16 cellular contexts compared by ENCODE assay signal in genomic region chr20:62480318-62480717, GRCh38.
DNase-seq lines count a peak whose midpoint lies in the region; ATAC-seq and TF ChIP-seq lines count a peak whose summit lies in the region.
"Had no signal": no experiment of that assay in that cellular context is flagged by ENCODE, and none has a peak within 500 bp of the region (broad histone marks: within the 10 kb centered on the region; RNA-seq: fewer than 3 reads in every experiment).

No MANE protein-coding gene starts in this region.

- H3K4me3 ChIP-seq in BLaER1 (no peak overlapping the region), NB4 (ENCODE audit: low read depth, low read length) (no peak overlapping the region)
- H3K4me3 ChIP-seq: A549, GM23338 had no signal

- H4K20me1 ChIP-seq in BLaER1 = peaks cover 69% of the 10 kb centered on the region

- H3K27me3 ChIP-seq in BLaER1 = peaks cover 97% of the 10 kb centered on the region

- H3K36me3 ChIP-seq in BLaER1 = no peaks in the 10 kb centered on the region

- DNase-seq in NB4 (ENCODE audit: low read depth) = peak; percentile 33
- peak; percentile 50 for DNase-seq in OCI-M1 (lab: John Stamatoyannopoulos, UW)
- DNase-seq in erythroblast (lab: John Stamatoyannopoulos, UW) = peak; percentile 62 to 69
- no peak for DNase-seq in activated CD4-positive, alpha-beta T cell treated with anti-CD3 and anti-CD28 coated beads for 4 hours
- DNase-seq: CD4-positive, alpha-beta T cell; KBM-7; NCI-H1092; NCI-H2029 treated with DMSO at 0.1 percent for 48 hours; NCI-H446 treated with DMSO at 0.1 percent for 48 hours; NCI-H748 treated with DMSO at 0.1 percent for 48 hours; SHP77 treated with DMSO at 0.1 percent for 48 hours had no signal

- TF ChIP-seq POLR2A in NB4 (IDR thresholded peaks at IDR 0.05; ENCODE audit: extremely low read depth, insufficient read length) (no peak), erythroblast (IDR thresholded peaks at IDR 0.05; ENCODE audit: low read length) (peak; percentile 58)

- peaks cover 72% of the 10 kb centered on the region for H3K4me1 ChIP-seq in BLaER1

- TF ChIP-seq CTCF in NB4 (IDR thresholded peaks at IDR 0.05; ENCODE audit: low read depth, low read length) = no peak

- H3K9me3 ChIP-seq in BLaER1 = no peaks in the 10 kb centered on the region
- H3K9me3 ChIP-seq: A549 had no signal

- no peak overlapping the region for H3K9ac ChIP-seq in BLaER1

- peak overlapping the region; percentile 90 for H3K4me2 ChIP-seq in BLaER1
- H3K4me2 ChIP-seq: A549, GM23338 had no signal

- ATAC-seq in GM21717 (IDR thresholded peaks at IDR 0.05; ENCODE audit: unreplicated experiment) (no peak), GM21825 (IDR thresholded peaks at IDR 0.05; ENCODE audit: unreplicated experiment) (no peak)
- ATAC-seq: A549, GM23338 had no signal

- no peak overlapping the region for H3K27ac ChIP-seq in BLaER1
- H3K27ac ChIP-seq: A549 had no signal

Comparison
In these comparisons a context has a peak if more than half of its experiments do, and no peak if none do; other contexts are left out.
1. DNase-seq: peak in NB4 (single experiment), OCI-M1 (single experiment) and erythroblast (2 of 2); none in activated CD4-positive, alpha-beta T cell treated with anti-CD3 and anti-CD28 coated beads for 4 hours (0 of 2).